Comparison of ENCODE assay signal across 17 cellular contexts in the genomic region with DNA sequence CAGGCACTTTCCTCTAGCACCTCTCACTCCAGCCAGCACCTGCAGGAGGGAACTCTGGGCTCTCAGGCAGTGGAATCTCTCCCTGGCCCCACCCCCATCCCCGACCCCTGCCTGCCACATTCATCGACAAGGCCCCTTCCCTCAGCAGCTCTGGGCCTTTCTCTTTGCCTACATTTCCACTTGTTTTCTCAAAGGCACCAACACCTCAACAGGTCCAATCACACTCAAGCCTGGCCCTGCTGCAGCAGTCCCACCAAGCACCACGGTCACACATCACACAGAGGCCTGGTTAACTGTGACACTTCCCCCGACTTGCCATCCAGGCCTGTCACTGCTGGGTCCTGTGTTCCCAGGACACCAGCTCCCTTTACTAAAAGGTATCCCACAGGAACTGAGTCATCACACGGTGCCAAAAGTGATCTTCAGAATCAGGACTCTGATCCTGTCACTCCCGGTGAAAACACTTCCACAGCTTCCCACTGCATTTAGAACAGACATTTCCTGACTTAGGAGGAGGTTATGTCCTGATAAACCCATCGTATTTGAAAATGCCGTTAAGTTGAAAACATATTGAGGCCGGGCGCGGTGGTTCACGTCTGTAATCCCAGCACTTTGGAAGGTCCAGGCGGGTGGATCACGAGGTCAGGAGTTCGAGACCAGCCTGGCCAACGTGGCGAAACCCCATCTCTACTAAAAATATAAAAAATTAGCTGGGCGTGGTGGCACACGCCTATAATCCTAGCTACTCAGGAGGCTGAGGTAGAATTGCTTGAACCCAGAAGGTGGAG. TPM values are rescaled to one million over a fixed set of nuclear protein-coding genes. Genes with fewer than 3 reads are reported as not detected.
DNase-seq lines count a peak whose midpoint lies in the region; ATAC-seq lines count a peak whose summit lies in the region.
"Had no signal": no experiment of that assay in that cellular context is flagged by ENCODE, and none has a peak within 500 bp of the region (broad histone marks: within the 10 kb centered on the region; RNA-seq: fewer than 3 reads in every experiment).

No MANE protein-coding gene starts in this region.

- no peak overlapping the region for H3K27ac ChIP-seq in naive thymus-derived CD4-positive, alpha-beta T cell (ENCODE audit: low read depth, low read length)
- H3K27ac ChIP-seq: C4-2B, GM23248 had no signal

- H3K27ac Mint-ChIP-seq in dendritic cell treated with granulocyte-macrophage colony-stimulating factor and Interleukin-4, amounts not matched to agents 40 ng/mL and 50 ng/mL, for 4 days, result peak overlapping the region; percentile 3
- H3K27ac Mint-ChIP-seq in naive thymus-derived CD4-positive, alpha-beta T cell, result peak overlapping the region in 6 of 9 donors; percentile 4 to 67 (median 40)

- no peak overlapping the region for H3K4me3 Mint-ChIP-seq in dendritic cell treated with granulocyte-macrophage colony-stimulating factor and Interleukin-4, amounts not matched to agents 40 ng/mL and 50 ng/mL, for 4 days
- H3K4me3 Mint-ChIP-seq in naive thymus-derived CD4-positive, alpha-beta T cell, result no peak overlapping the region

- H3K27me3 Mint-ChIP-seq in dendritic cell treated with granulocyte-macrophage colony-stimulating factor and Interleukin-4, amounts not matched to agents 40 ng/mL and 50 ng/mL, for 4 days, result no peaks in the 10 kb centered on the region
- no peaks in the 10 kb centered on the region for H3K27me3 Mint-ChIP-seq in naive thymus-derived CD4-positive, alpha-beta T cell

- intact Hi-C loops in dendritic cell treated with granulocyte-macrophage colony-stimulating factor and Interleukin-4, amounts not matched to agents 40 ng/mL and 50 ng/mL, for 4 days (cut with micrococcal nuclease), result no loop called here
- intact Hi-C loops in naive thymus-derived CD4-positive, alpha-beta T cell (cut with micrococcal nuclease), result no loop called here

- H3K36me3 Mint-ChIP-seq in dendritic cell treated with granulocyte-macrophage colony-stimulating factor and Interleukin-4, amounts not matched to agents 40 ng/mL and 50 ng/mL, for 4 days (ENCODE audit: low read depth), result peaks cover 100% of the 10 kb centered on the region
- peaks cover 10 to 53% (median 25%) of the 10 kb centered on the region in 5 donors for H3K36me3 Mint-ChIP-seq in naive thymus-derived CD4-positive, alpha-beta T cell

- H3K9ac ChIP-seq in NT2/D1 (ENCODE audit: insufficient read length, low read depth), result peak overlapping the region; percentile 24
- H3K9ac ChIP-seq: GM23248 had no signal

- peaks cover 7% of the 10 kb centered on the region for H3K4me1 ChIP-seq in NT2/D1 (ENCODE audit: insufficient read depth, insufficient read length)
- H3K4me1 ChIP-seq in naive thymus-derived CD4-positive, alpha-beta T cell (ENCODE audit: control insufficient read depth in 2 of 2, insufficient read depth in 2 of 2, low read length in 2 of 2), result no peaks in the 10 kb centered on the region

- CTCF ChIA-PET in naive thymus-derived CD4-positive, alpha-beta T cell (lab: Charles Lee), result no interaction called here

- no peak overlapping the region for H3K4me3 ChIP-seq in H7 (ENCODE audit: insufficient read depth, low read depth, low read length)
- H3K4me3 ChIP-seq in NT2/D1 (ENCODE audit: insufficient read length, low read depth), result no peak overlapping the region
- no peak overlapping the region for H3K4me3 ChIP-seq in naive thymus-derived CD4-positive, alpha-beta T cell (ENCODE audit: low read length)
- H3K4me3 ChIP-seq: GM23248 had no signal

- no peaks in the 10 kb centered on the region for H3K27me3 ChIP-seq in H7 (ENCODE audit: control insufficient read depth, insufficient read depth, low read length)
- H3K27me3 ChIP-seq in NT2/D1 (ENCODE audit: insufficient read depth, insufficient read length), result no peaks in the 10 kb centered on the region
- H3K27me3 ChIP-seq in naive thymus-derived CD4-positive, alpha-beta T cell (ENCODE audit: control insufficient read depth in 2 of 2, insufficient read depth in 2 of 2, low read length in 2 of 2), result no peaks in the 10 kb centered on the region

- peaks cover 6% of the 10 kb centered on the region for H3K4me1 Mint-ChIP-seq in dendritic cell treated with granulocyte-macrophage colony-stimulating factor and Interleukin-4, amounts not matched to agents 40 ng/mL and 50 ng/mL, for 4 days (ENCODE audit: low read depth)
- peaks cover 0 to 4% (median 0%) of the 10 kb centered on the region in 7 donors for H3K4me1 Mint-ChIP-seq in naive thymus-derived CD4-positive, alpha-beta T cell

- ATAC-seq in naive thymus-derived CD4-positive, alpha-beta T cell, result no peak
- ATAC-seq in GM19324 (IDR thresholded peaks at IDR 0.05; ENCODE audit: low FRiP score, unreplicated experiment) (no peak), HG02798 (IDR thresholded peaks at IDR 0.05; ENCODE audit: poor library complexity, unreplicated experiment) (no peak), GM19395 (IDR thresholded peaks at IDR 0.05; ENCODE audit: unreplicated experiment) (no peak)
- ATAC-seq: Panc1 had no signal

- H3K9me3 Mint-ChIP-seq in dendritic cell treated with granulocyte-macrophage colony-stimulating factor and Interleukin-4, amounts not matched to agents 40 ng/mL and 50 ng/mL, for 4 days, result no peaks in the 10 kb centered on the region
- H3K9me3 Mint-ChIP-seq in naive thymus-derived CD4-positive, alpha-beta T cell, result no peaks in the 10 kb centered on the region

- DNase-seq in H7, result peak; percentile 60
- no peak for DNase-seq in NT2/D1 (ENCODE audit: low read depth, low spot score)
- DNase-seq in naive thymus-derived CD4-positive, alpha-beta T cell, result no peak
- DNase-seq: activated CD4-positive, CD25-positive, alpha-beta regulatory T cell; activated gamma-delta T cell treated with Interleukin-2 at 50 U/mL for 16 hours; DND-41; GM23248; MV-4-11; NCI-H69; nucleus accumbens had no signal

- H3K36me3 ChIP-seq in H7 (replicated peaks; ENCODE audit: control insufficient read depth, insufficient read depth, low read length) (peaks cover 71% of the 10 kb centered on the region), NT2/D1 (ENCODE audit: insufficient read depth, insufficient read length, low read length) (peaks cover 93% of the 10 kb centered on the region)
- peaks cover 14 to 98% (median 39%) of the 10 kb centered on the region in 3 experiments for H3K36me3 ChIP-seq in naive thymus-derived CD4-positive, alpha-beta T cell (ENCODE audit: control insufficient read depth in 2 of 3, insufficient read depth in 3 of 3, low read length in 3 of 3)

- no peaks in the 10 kb centered on the region for H3K9me3 ChIP-seq in NT2/D1 (ENCODE audit: insufficient read depth, low read length)
- no peaks in the 10 kb centered on the region for H3K9me3 ChIP-seq in naive thymus-derived CD4-positive, alpha-beta T cell (ENCODE audit: control insufficient read depth in 2 of 3, low read length in 3 of 3)

- POLR2A ChIA-PET in naive thymus-derived CD4-positive, alpha-beta T cell (lab: Charles Lee), result no interaction called here

RNA-seq across cellular contexts. Expression of a gene that starts 54.9 kb away (rescaled TPM):
- total RNA-seq in H7 (2014; rRNA removed; shearing (Covaris generic)), result 0.10 and 0.18 TPM in 2 replicates
- total RNA-seq in naive thymus-derived CD4-positive, alpha-beta T cell, result 1 to 10 TPM in 1 of 5 experiments, under 1 TPM in 4; 0.15 to 1.0 (median 0.44) TPM
- polyA plus RNA-seq in naive thymus-derived CD4-positive, alpha-beta T cell, result under 1 TPM in 1 of 2 donors, not detected in 1; 0.52 TPM
- total RNA-seq: frontal cortex had no signal

RNA-seq across cellular contexts. Expression of a gene that starts 55.0 kb away (rescaled TPM):
- 72.2 and 75.2 TPM in 2 replicates for total RNA-seq in H7 (2014; rRNA removed; shearing (Covaris generic))
- total RNA-seq in naive thymus-derived CD4-positive, alpha-beta T cell, result 10 to 100 TPM; 25.9 to 54.4 (median 45.8) TPM
- polyA plus RNA-seq in naive thymus-derived CD4-positive, alpha-beta T cell, result 10 to 100 TPM; 31.6 to 35.5 TPM
